ENCODE assay signal across 15 cellular contexts in the genomic region with DNA sequence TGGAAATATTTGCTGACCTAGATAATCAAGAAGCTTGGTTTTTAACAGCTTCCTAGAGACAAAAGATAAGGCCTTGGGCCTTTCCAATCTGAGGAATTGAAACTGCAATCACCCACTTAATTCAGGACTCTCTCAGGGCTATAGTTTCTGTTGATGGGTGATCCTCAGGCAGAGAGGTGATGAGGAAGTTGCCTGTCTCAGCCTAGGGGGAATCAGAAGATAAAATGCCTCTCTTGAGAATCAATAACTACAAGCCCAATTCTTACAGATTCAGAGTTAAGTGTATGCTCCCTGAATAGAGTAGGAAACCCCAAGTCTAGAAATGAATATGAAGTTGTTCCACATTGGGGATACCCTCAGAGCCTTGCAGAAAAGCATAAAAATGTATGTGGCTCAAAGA. TPM values are rescaled to one million over a fixed set of nuclear protein-coding genes. Genes with fewer than 3 reads are reported as not detected.
DNase-seq lines count a peak whose midpoint lies in the region; ATAC-seq and TF ChIP-seq lines count a peak whose summit lies in the region.
"Had no signal": no experiment of that assay in that cellular context is flagged by ENCODE, and none has a peak within 500 bp of the region (broad histone marks: within the 10 kb centered on the region; RNA-seq: fewer than 3 reads in every experiment).

No MANE protein-coding gene starts in this region.

- no peak overlapping the region for H3K4me2 ChIP-seq in smooth muscle cell

- no peak overlapping the region for H3K27ac ChIP-seq in aorta (ENCODE audit: low read depth in 1 of 2, low read length in 2 of 2)
- H3K27ac ChIP-seq in smooth muscle cell (ENCODE audit: low read depth): no peak overlapping the region
- H3K27ac ChIP-seq: left lung, ovary had no signal

- DNase-seq in activated naive CD4-positive, alpha-beta T cell treated with Interleukin-2 at 50 U/mL for 16 hours: no peak
- no peak for DNase-seq in activated T-helper 1 cell treated with anti-CD3 and anti-CD28 coated beads, Interleukin-12 subunit alpha, Interleukin-12 subunit beta, Interleukin-2, Interleukin-4 antibody, amounts not matched to agents 30 ng/mL and 10 ng/mL and 1 ng/mL, durations not matched to agents 14 hours and 24 hours and 36 hours (ENCODE audit: low spot score)
- no peak for DNase-seq in stimulated activated naive CD8-positive, alpha-beta T cell treated with anti-CD3 and anti-CD28 coated beads, Interleukin-15, amount 100 ng/mL, for 72 hours
- DNase-seq in aorta: no peak
- DNase-seq in HK-2 (ENCODE audit: unreplicated experiment): no peak
- no peak for DNase-seq in smooth muscle cell (lab: John Stamatoyannopoulos, UW; ENCODE audit: unreplicated experiment)
- DNase-seq: DMS79 treated with DMSO at 0.1 percent for 48 hours; effector memory CD4-positive, alpha-beta T cell; glutamatergic neuron; left lung; NCI-H1417; ovary; stimulated activated CD4-positive, alpha-beta T cell treated with anti-CD3 and anti-CD28 coated beads, Interleukin-4, amount 100 ng/mL, for 24 hours had no signal

- H3K9me3 ChIP-seq in aorta (ENCODE audit: control insufficient read depth, low read length) (no peaks in the 10 kb centered on the region), smooth muscle cell (replicated peaks; ENCODE audit: low read depth) (no peaks in the 10 kb centered on the region)
- H3K9me3 ChIP-seq: left lung, ovary had no signal

- ATAC-seq in HG02885 (IDR thresholded peaks at IDR 0.05; ENCODE audit: poor library complexity, unreplicated experiment) (peak; percentile 58), aorta (ENCODE audit: low FRiP score) (no peak)
- peak; percentile 73 for ATAC-seq in stimulated activated naive CD8-positive, alpha-beta T cell treated with anti-CD3 and anti-CD28 coated beads, Interleukin-15, amount 100 ng/mL, for 72 hours
- ATAC-seq: left lung had no signal

- H3K27me3 ChIP-seq in aorta (ENCODE audit: control insufficient read depth in 1 of 2, insufficient read depth in 2 of 2, low read length in 1 of 2): no peaks in the 10 kb centered on the region
- H3K27me3 ChIP-seq in smooth muscle cell (ENCODE audit: low read depth): no peaks in the 10 kb centered on the region
- H3K27me3 ChIP-seq: left lung, ovary had no signal

- no peaks in the 10 kb centered on the region for H3K27me3 Mint-ChIP-seq in activated naive CD4-positive, alpha-beta T cell treated with anti-CD3 and anti-CD28 coated beads, Interleukin-2, amount 50 U/mL, for 24 hours
- no peaks in the 10 kb centered on the region for H3K27me3 Mint-ChIP-seq in activated T-helper 1 cell treated with anti-CD3 and anti-CD28 coated beads, Interleukin-12 subunit alpha, Interleukin-12 subunit beta, Interleukin-2, Interleukin-4 antibody, amounts not matched to agents 30 ng/mL and 10 ng/mL and 1 ng/mL, durations not matched to agents 14 hours and 24 hours and 36 hours (ENCODE audit: insufficient read depth)
- no peaks in the 10 kb centered on the region for H3K27me3 Mint-ChIP-seq in stimulated activated naive CD8-positive, alpha-beta T cell treated with anti-CD3 and anti-CD28 coated beads, Interleukin-15, amount 100 ng/mL, for 72 hours

- H3K9me3 Mint-ChIP-seq in activated naive CD4-positive, alpha-beta T cell treated with anti-CD3 and anti-CD28 coated beads, Interleukin-2, amount 50 U/mL, for 24 hours: no peaks in the 10 kb centered on the region
- H3K9me3 Mint-ChIP-seq in activated T-helper 1 cell treated with anti-CD3 and anti-CD28 coated beads, Interleukin-12 subunit alpha, Interleukin-12 subunit beta, Interleukin-2, Interleukin-4 antibody, amounts not matched to agents 30 ng/mL and 10 ng/mL and 1 ng/mL, durations not matched to agents 14 hours and 24 hours and 36 hours: no peaks in the 10 kb centered on the region
- no peaks in the 10 kb centered on the region for H3K9me3 Mint-ChIP-seq in stimulated activated naive CD8-positive, alpha-beta T cell treated with anti-CD3 and anti-CD28 coated beads, Interleukin-15, amount 100 ng/mL, for 72 hours

- H3K79me2 ChIP-seq in smooth muscle cell (ENCODE audit: low read depth): no peaks in the 10 kb centered on the region

- H2AFZ ChIP-seq in smooth muscle cell (ENCODE audit: low read depth): no peak overlapping the region

- no peak overlapping the region for H3K4me3 Mint-ChIP-seq in activated naive CD4-positive, alpha-beta T cell treated with anti-CD3 and anti-CD28 coated beads, Interleukin-2, amount 50 U/mL, for 24 hours
- no peak overlapping the region for H3K4me3 Mint-ChIP-seq in activated T-helper 1 cell treated with anti-CD3 and anti-CD28 coated beads, Interleukin-12 subunit alpha, Interleukin-12 subunit beta, Interleukin-2, Interleukin-4 antibody, amounts not matched to agents 30 ng/mL and 10 ng/mL and 1 ng/mL, durations not matched to agents 14 hours and 24 hours and 36 hours
- peak overlapping the region in 1 of 2 donors; percentile 18 for H3K4me3 Mint-ChIP-seq in stimulated activated naive CD8-positive, alpha-beta T cell treated with anti-CD3 and anti-CD28 coated beads, Interleukin-15, amount 100 ng/mL, for 72 hours

- H3K4me3 ChIP-seq in aorta (ENCODE audit: low read length in 2 of 2) (no peak overlapping the region), smooth muscle cell (no peak overlapping the region)
- H3K4me3 ChIP-seq: left lung, ovary had no signal

- peaks cover 4 to 6% of the 10 kb centered on the region in 2 donors for H3K36me3 ChIP-seq in aorta (ENCODE audit: control insufficient read depth in 1 of 2, insufficient read depth in 2 of 2, low read length in 1 of 2)
- no peaks in the 10 kb centered on the region for H3K36me3 ChIP-seq in smooth muscle cell (ENCODE audit: low read depth)
- H3K36me3 ChIP-seq: ovary had no signal

- no peak for TF ChIP-seq CTCF in smooth muscle cell (IDR thresholded peaks at IDR 0.05; ENCODE audit: borderline replicate concordance, insufficient read depth, poor library complexity, severe bottlenecking)

- intact Hi-C loops in activated T-helper 1 cell treated with anti-CD3 and anti-CD28 coated beads, Interleukin-12 subunit alpha, Interleukin-12 subunit beta, Interleukin-2, Interleukin-4 antibody, amounts not matched to agents 30 ng/mL and 10 ng/mL and 1 ng/mL, durations not matched to agents 14 hours and 24 hours and 36 hours (cut with micrococcal nuclease): loop anchor here (2.0 kb wide), 1 partner anchor 14 kb away; no protein-coding TSS in a partner anchor
- intact Hi-C loops in aorta (cut with DNase I): no loop called here

- no peaks in the 10 kb centered on the region for H3F3A ChIP-seq in smooth muscle cell (ENCODE audit: low read depth)

- peaks cover 55% of the 10 kb centered on the region for H3K36me3 Mint-ChIP-seq in activated naive CD4-positive, alpha-beta T cell treated with anti-CD3 and anti-CD28 coated beads, Interleukin-2, amount 50 U/mL, for 24 hours
- H3K36me3 Mint-ChIP-seq in activated T-helper 1 cell treated with anti-CD3 and anti-CD28 coated beads, Interleukin-12 subunit alpha, Interleukin-12 subunit beta, Interleukin-2, Interleukin-4 antibody, amounts not matched to agents 30 ng/mL and 10 ng/mL and 1 ng/mL, durations not matched to agents 14 hours and 24 hours and 36 hours (ENCODE audit: low read depth): peaks cover 54% of the 10 kb centered on the region

- peak overlapping the region; percentile 51 for H3K27ac Mint-ChIP-seq in activated naive CD4-positive, alpha-beta T cell treated with anti-CD3 and anti-CD28 coated beads, Interleukin-2, amount 50 U/mL, for 24 hours
- H3K27ac Mint-ChIP-seq in activated T-helper 1 cell treated with anti-CD3 and anti-CD28 coated beads, Interleukin-12 subunit alpha, Interleukin-12 subunit beta, Interleukin-2, Interleukin-4 antibody, amounts not matched to agents 30 ng/mL and 10 ng/mL and 1 ng/mL, durations not matched to agents 14 hours and 24 hours and 36 hours: peak overlapping the region; percentile 42
- H3K27ac Mint-ChIP-seq in stimulated activated naive CD8-positive, alpha-beta T cell treated with anti-CD3 and anti-CD28 coated beads, Interleukin-15, amount 100 ng/mL, for 72 hours: no peak overlapping the region

- peaks cover 80% of the 10 kb centered on the region for H3K4me1 Mint-ChIP-seq in activated naive CD4-positive, alpha-beta T cell treated with anti-CD3 and anti-CD28 coated beads, Interleukin-2, amount 50 U/mL, for 24 hours
- H3K4me1 Mint-ChIP-seq in activated T-helper 1 cell treated with anti-CD3 and anti-CD28 coated beads, Interleukin-12 subunit alpha, Interleukin-12 subunit beta, Interleukin-2, Interleukin-4 antibody, amounts not matched to agents 30 ng/mL and 10 ng/mL and 1 ng/mL, durations not matched to agents 14 hours and 24 hours and 36 hours (ENCODE audit: low read depth): peaks cover 55% of the 10 kb centered on the region
- H3K4me1 Mint-ChIP-seq in stimulated activated naive CD8-positive, alpha-beta T cell treated with anti-CD3 and anti-CD28 coated beads, Interleukin-15, amount 100 ng/mL, for 72 hours: peaks cover 82% of the 10 kb centered on the region

- no peak overlapping the region for H3K9ac ChIP-seq in smooth muscle cell (ENCODE audit: low read depth)

- no peaks in the 10 kb centered on the region for H4K20me1 ChIP-seq in smooth muscle cell (ENCODE audit: low read depth)

- H3K4me1 ChIP-seq in aorta (ENCODE audit: control insufficient read depth in 1 of 2, insufficient read depth in 2 of 2, low read length in 2 of 2): no peaks in the 10 kb centered on the region
- H3K4me1 ChIP-seq in smooth muscle cell (ENCODE audit: low read depth): no peaks in the 10 kb centered on the region

RNA-seq across cellular contexts. Expression of gene NFKB1, which starts 45.5 kb away (rescaled TPM):
- 139 and 145 TPM in 2 replicates for total RNA-seq in activated T-helper 1 cell treated with anti-CD3 and anti-CD28 coated beads, Interleukin-12 subunit alpha, Interleukin-12 subunit beta, Interleukin-2, Interleukin-4 antibody, amounts not matched to agents 30 ng/mL and 10 ng/mL and 1 ng/mL, durations not matched to agents 14 hours and 24 hours and 36 hours
- total RNA-seq in aorta: 10 to 100 TPM; 39.8 to 48.4 TPM
- polyA plus RNA-seq in aorta: 10 to 100 TPM; 10.9 to 12.1 TPM
- 15.6 and 30.4 TPM in 2 replicates for total RNA-seq in smooth muscle cell
- 16.1 and 20.9 TPM in 2 replicates for polyA plus RNA-seq in smooth muscle cell

Comparison
In these comparisons a context has a peak if more than half of its experiments do, and no peak if none do; other contexts are left out.
1. H3K27ac Mint-ChIP-seq: peak in activated naive CD4-positive, alpha-beta T cell treated with anti-CD3 and anti-CD28 coated beads, Interleukin-2, amount 50 U/mL, for 24 hours (single experiment) and activated T-helper 1 cell treated with anti-CD3 and anti-CD28 coated beads, Interleukin-12 subunit alpha, Interleukin-12 subunit beta, Interleukin-2, Interleukin-4 antibody, amounts not matched to agents 30 ng/mL and 10 ng/mL and 1 ng/mL, durations not matched to agents 14 hours and 24 hours and 36 hours (single experiment); none in stimulated activated naive CD8-positive, alpha-beta T cell treated with anti-CD3 and anti-CD28 coated beads, Interleukin-15, amount 100 ng/mL, for 72 hours (0 of 2).